In the genomic region with DNA sequence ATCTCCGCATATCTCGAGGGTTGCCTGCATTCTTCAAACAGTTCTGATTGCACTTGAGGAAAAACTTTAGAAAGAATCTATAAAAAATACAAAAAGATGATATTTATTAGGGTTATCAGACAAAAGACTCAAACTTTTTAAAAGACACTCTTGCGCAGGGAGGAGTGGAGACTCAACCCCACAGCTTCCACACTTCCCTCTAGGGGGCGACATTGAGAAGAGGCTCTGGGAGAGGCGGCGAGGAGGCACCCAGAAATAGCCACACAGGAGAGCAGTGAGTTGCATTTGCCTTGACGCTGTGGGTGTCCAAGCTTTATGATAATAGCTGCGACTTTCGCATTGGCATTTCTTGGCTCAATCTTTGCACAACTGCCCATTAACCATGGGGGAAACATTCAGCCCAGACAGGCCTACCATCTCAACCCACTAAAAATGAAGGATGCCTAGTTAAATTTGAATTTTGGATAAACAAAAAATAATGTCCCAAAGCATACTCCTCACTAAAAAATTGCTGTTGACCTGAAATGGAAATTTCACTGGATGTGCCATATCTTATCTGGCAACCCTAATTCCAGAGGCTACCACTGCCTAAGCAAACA, we compare ENCODE assay signal across 9 cellular contexts.
DNase-seq lines count a peak whose midpoint lies in the region; ATAC-seq and TF ChIP-seq lines count a peak whose summit lies in the region.
"Had no signal": no experiment of that assay in that cellular context is flagged by ENCODE, and none has a peak within 500 bp of the region (broad histone marks: within the 10 kb centered on the region; RNA-seq: fewer than 3 reads in every experiment).

No MANE protein-coding gene starts in this region.

- no peak overlapping the region for H3K4me3 Mint-ChIP-seq in activated T-cell treated with anti-CD3 and anti-CD28 coated beads, Interleukin-2, amount 50 U/mL, for 72 hours
- H3K4me3 Mint-ChIP-seq in nephron progenitor cell = no peak overlapping the region
- no peak overlapping the region for H3K4me3 Mint-ChIP-seq in stimulated activated memory B cell treated with anti-CD40 and anti-IgM and Interleukin-4, amounts not matched to agents 10 μg/mL and 1 μg/mL and 100 μg/mL, for 72 hours
- H3K4me3 Mint-ChIP-seq: stimulated activated naive CD8-positive, alpha-beta T cell treated with anti-CD3 and anti-CD28 coated beads, Interleukin-15, Interleukin-2, amounts not matched to agents 100 ng/mL and 50 ng/mL, for 24 hours had no signal

- peak; percentile 3 for DNase-seq in GDM1 (lab: John Stamatoyannopoulos, UW)
- peak; percentile 41 to 48 for DNase-seq in activated T-cell treated with anti-CD3 and anti-CD28 coated beads, Interleukin-2, amount 50 U/mL, for 72 hours
- peak; percentile 27 for DNase-seq in nephron progenitor cell
- DNase-seq in omental fat pad (ENCODE audit: low spot score) = no peak

- H3K27ac Mint-ChIP-seq in activated T-cell treated with anti-CD3 and anti-CD28 coated beads, Interleukin-2, amount 50 U/mL, for 72 hours = no peak overlapping the region
- H3K27ac Mint-ChIP-seq in nephron progenitor cell = no peak overlapping the region
- no peak overlapping the region for H3K27ac Mint-ChIP-seq in stimulated activated memory B cell treated with anti-CD40 and anti-IgM and Interleukin-4, amounts not matched to agents 10 μg/mL and 1 μg/mL and 100 μg/mL, for 72 hours
- H3K27ac Mint-ChIP-seq: stimulated activated naive CD8-positive, alpha-beta T cell treated with anti-CD3 and anti-CD28 coated beads, Interleukin-15, Interleukin-2, amounts not matched to agents 100 ng/mL and 50 ng/mL, for 24 hours had no signal

- TF ChIP-seq CTCF in LNCAP (IDR thresholded peaks at IDR 0.05) (peak; percentile 74), nephron progenitor cell (IDR thresholded peaks at IDR 0.05) (peak; percentile 46), omental fat pad (IDR thresholded peaks at IDR 0.05) (no peak)

- H3K9me3 Mint-ChIP-seq in activated T-cell treated with anti-CD3 and anti-CD28 coated beads, Interleukin-2, amount 50 U/mL, for 72 hours = no peaks in the 10 kb centered on the region
- H3K9me3 Mint-ChIP-seq in nephron progenitor cell = no peaks in the 10 kb centered on the region
- no peaks in the 10 kb centered on the region for H3K9me3 Mint-ChIP-seq in stimulated activated memory B cell treated with anti-CD40 and anti-IgM and Interleukin-4, amounts not matched to agents 10 μg/mL and 1 μg/mL and 100 μg/mL, for 72 hours
- H3K9me3 Mint-ChIP-seq: stimulated activated naive CD8-positive, alpha-beta T cell treated with anti-CD3 and anti-CD28 coated beads, Interleukin-15, Interleukin-2, amounts not matched to agents 100 ng/mL and 50 ng/mL, for 24 hours had no signal

- no peaks in the 10 kb centered on the region for H3K4me1 Mint-ChIP-seq in activated T-cell treated with anti-CD3 and anti-CD28 coated beads, Interleukin-2, amount 50 U/mL, for 72 hours (ENCODE audit: low read depth)
- peaks cover 45% of the 10 kb centered on the region for H3K4me1 Mint-ChIP-seq in nephron progenitor cell
- H3K4me1 Mint-ChIP-seq in stimulated activated memory B cell treated with anti-CD40 and anti-IgM and Interleukin-4, amounts not matched to agents 10 μg/mL and 1 μg/mL and 100 μg/mL, for 72 hours = no peaks in the 10 kb centered on the region

- H3K27me3 Mint-ChIP-seq in activated T-cell treated with anti-CD3 and anti-CD28 coated beads, Interleukin-2, amount 50 U/mL, for 72 hours (ENCODE audit: low read depth) = no peaks in the 10 kb centered on the region
- peaks cover 2% of the 10 kb centered on the region for H3K27me3 Mint-ChIP-seq in nephron progenitor cell (ENCODE audit: low read depth, poor library complexity)
- peaks cover 6% of the 10 kb centered on the region for H3K27me3 Mint-ChIP-seq in stimulated activated memory B cell treated with anti-CD40 and anti-IgM and Interleukin-4, amounts not matched to agents 10 μg/mL and 1 μg/mL and 100 μg/mL, for 72 hours
- H3K27me3 Mint-ChIP-seq: stimulated activated naive CD8-positive, alpha-beta T cell treated with anti-CD3 and anti-CD28 coated beads, Interleukin-15, Interleukin-2, amounts not matched to agents 100 ng/mL and 50 ng/mL, for 24 hours had no signal

- no peaks in the 10 kb centered on the region for H3K36me3 Mint-ChIP-seq in activated T-cell treated with anti-CD3 and anti-CD28 coated beads, Interleukin-2, amount 50 U/mL, for 72 hours (ENCODE audit: insufficient read depth in 2 of 2)
- peaks cover 43% of the 10 kb centered on the region for H3K36me3 Mint-ChIP-seq in nephron progenitor cell (ENCODE audit: low read depth)
- H3K36me3 Mint-ChIP-seq in stimulated activated memory B cell treated with anti-CD40 and anti-IgM and Interleukin-4, amounts not matched to agents 10 μg/mL and 1 μg/mL and 100 μg/mL, for 72 hours = no peaks in the 10 kb centered on the region

- ATAC-seq in activated T-cell treated with anti-CD3 and anti-CD28 coated beads, Interleukin-2, amount 50 U/mL, for 72 hours (replicated peaks in 1 of 2) = peak; percentile 41 to 42
- ATAC-seq in omental fat pad (ENCODE audit: low FRiP score) = no peak
- no peak for ATAC-seq in HG03354 (IDR thresholded peaks at IDR 0.05; ENCODE audit: poor library complexity, severe bottlenecking, unreplicated experiment)
- no peak for ATAC-seq in GM19324 (IDR thresholded peaks at IDR 0.05; ENCODE audit: low FRiP score, unreplicated experiment)
- ATAC-seq in stimulated activated memory B cell treated with anti-CD40 and anti-IgM and Interleukin-4, amounts not matched to agents 10 μg/mL and 1 μg/mL and 100 μg/mL, for 72 hours = no peak

Comparison
In these comparisons a context has a peak if more than half of its experiments do, and no peak if none do; other contexts are left out.
1. CTCF ChIP-seq: peak in LNCAP (single experiment) and nephron progenitor cell (single experiment); none in omental fat pad (0 of 3).
2. ATAC-seq: peak in activated T-cell treated with anti-CD3 and anti-CD28 coated beads, Interleukin-2, amount 50 U/mL, for 72 hours (2 of 2); none in omental fat pad (single experiment), HG03354 (single experiment), GM19324 (single experiment) and stimulated activated memory B cell treated with anti-CD40 and anti-IgM and Interleukin-4, amounts not matched to agents 10 μg/mL and 1 μg/mL and 100 μg/mL, for 72 hours (single experiment).